In genomic region chr19:7611541-7612279, GRCh38 we compare ENCODE assay signal across 19 cellular contexts. TPM values are rescaled to one million over a fixed set of nuclear protein-coding genes. Genes with fewer than 3 reads are reported as not detected.
"Had no signal": no experiment of that assay in that cellular context is flagged by ENCODE, and none has a peak within 500 bp of the region (broad histone marks: within the 10 kb centered on the region; RNA-seq: fewer than 3 reads in every experiment).

No MANE protein-coding gene starts in this region.

- H3K4me1 ChIP-seq: gastroesophageal sphincter, heart right ventricle had no signal

- H3K9me3 ChIP-seq: gastroesophageal sphincter, heart right ventricle, mucosa of descending colon had no signal

- ATAC-seq: activated CD4-positive, CD25-positive, alpha-beta regulatory T cell treated with anti-CD3 and anti-CD28 coated beads, Interleukin-2, amount 50 U/mL, for 24 hours; gastroesophageal sphincter; left lobe of liver; mucosa of descending colon; naive thymus-derived CD4-positive, alpha-beta T cell; stimulated activated effector memory CD8-positive, alpha-beta T cell treated with anti-CD3 and anti-CD28 coated beads, Interleukin-12 subunit alpha, Interleukin-12 subunit beta, amount 100 ng/mL, for 72 hours had no signal

- H3K9me3 Mint-ChIP-seq: activated naive CD4-positive, alpha-beta T cell treated with anti-CD3 and anti-CD28 coated beads, Interleukin-2, amount 10 ng/mL, durations not matched to agents 7 days and 5 days; memory B cell; naive thymus-derived CD4-positive, alpha-beta T cell; stimulated activated effector memory CD8-positive, alpha-beta T cell treated with anti-CD3 and anti-CD28 coated beads, Interleukin-12 subunit alpha, Interleukin-12 subunit beta, amount 100 ng/mL, for 72 hours had no signal

- H3K36me3 ChIP-seq: gastroesophageal sphincter, heart right ventricle had no signal

- H3K27ac Mint-ChIP-seq: activated naive CD4-positive, alpha-beta T cell treated with anti-CD3 and anti-CD28 coated beads, Interleukin-2, amount 10 ng/mL, durations not matched to agents 7 days and 5 days; memory B cell; naive thymus-derived CD4-positive, alpha-beta T cell; stimulated activated effector memory CD8-positive, alpha-beta T cell treated with anti-CD3 and anti-CD28 coated beads, Interleukin-12 subunit alpha, Interleukin-12 subunit beta, amount 100 ng/mL, for 72 hours had no signal

- H3K27ac ChIP-seq: gastroesophageal sphincter, heart right ventricle had no signal

- H3K4me1 Mint-ChIP-seq: memory B cell; naive thymus-derived CD4-positive, alpha-beta T cell; stimulated activated effector memory CD8-positive, alpha-beta T cell treated with anti-CD3 and anti-CD28 coated beads, Interleukin-12 subunit alpha, Interleukin-12 subunit beta, amount 100 ng/mL, for 72 hours had no signal

- H3K36me3 Mint-ChIP-seq: activated naive CD4-positive, alpha-beta T cell treated with anti-CD3 and anti-CD28 coated beads, Interleukin-2, amount 10 ng/mL, durations not matched to agents 7 days and 5 days; memory B cell; naive thymus-derived CD4-positive, alpha-beta T cell had no signal

- H3K27me3 Mint-ChIP-seq: activated naive CD4-positive, alpha-beta T cell treated with anti-CD3 and anti-CD28 coated beads, Interleukin-2, amount 10 ng/mL, durations not matched to agents 7 days and 5 days; naive thymus-derived CD4-positive, alpha-beta T cell had no signal

- H3K4me3 Mint-ChIP-seq: activated naive CD4-positive, alpha-beta T cell treated with anti-CD3 and anti-CD28 coated beads, Interleukin-2, amount 10 ng/mL, durations not matched to agents 7 days and 5 days; memory B cell; naive thymus-derived CD4-positive, alpha-beta T cell; stimulated activated effector memory CD8-positive, alpha-beta T cell treated with anti-CD3 and anti-CD28 coated beads, Interleukin-12 subunit alpha, Interleukin-12 subunit beta, amount 100 ng/mL, for 72 hours had no signal

- DNase-seq: activated CD4-positive, alpha-beta T cell treated with anti-CD3 and anti-CD28 coated beads, Interleukin-2, amount 50 U/mL, for 48 hours; activated naive CD4-positive, alpha-beta T cell treated with anti-CD3 and anti-CD28 coated beads, Interleukin-2, amount 10 ng/mL, durations not matched to agents 7 days and 5 days; dermis blood vessel endothelial cell; heart right ventricle; mucosa of descending colon; naive thymus-derived CD4-positive, alpha-beta T cell; retina; T-helper 1 cell; T1000 had no signal

- H3K4me3 ChIP-seq: gastroesophageal sphincter, heart right ventricle, mucosa of descending colon had no signal

RNA-seq across cellular contexts. Expression of gene PCP2, which starts 21.8 kb away (rescaled TPM):
- total RNA-seq: astrocyte, bronchial epithelial cell, chondrocyte, dermis blood vessel endothelial cell, epithelial cell of proximal tubule, gastroesophageal sphincter, urinary bladder had no signal
